In genomic region chr18:58046794-58047555, GRCh38 we compare ENCODE assay signal across 13 cellular contexts. TPM values are rescaled to one million over a fixed set of nuclear protein-coding genes. Genes with fewer than 3 reads are reported as not detected.
DNase-seq lines count a peak whose midpoint lies in the region; ATAC-seq and TF ChIP-seq lines count a peak whose summit lies in the region.
"Had no signal": no experiment of that assay in that cellular context is flagged by ENCODE, and none has a peak within 500 bp of the region (broad histone marks: within the 10 kb centered on the region; RNA-seq: fewer than 3 reads in every experiment).

No MANE protein-coding gene starts in this region.

- peaks cover 49% of the 10 kb centered on the region for H3K4me1 Mint-ChIP-seq in mesothelial cell of epicardium
- peaks cover 27% of the 10 kb centered on the region for H3K4me1 Mint-ChIP-seq in activated CD4-positive, alpha-beta memory T cell treated with anti-CD3 and anti-CD28 coated beads, Interleukin-2, amount 10 ng/mL, durations not matched to agents 7 days and 5 days

- H3K36me3 ChIP-seq in mucosa of descending colon (ENCODE audit: low read depth): no peaks in the 10 kb centered on the region
- H3K36me3 ChIP-seq: colonic mucosa had no signal

- peak overlapping the region; percentile 97 for H3K4me3 Mint-ChIP-seq in mesothelial cell of epicardium
- no peak overlapping the region for H3K4me3 Mint-ChIP-seq in activated CD4-positive, alpha-beta memory T cell treated with anti-CD3 and anti-CD28 coated beads, Interleukin-2, amount 10 ng/mL, durations not matched to agents 7 days and 5 days

- no peaks in the 10 kb centered on the region for H3K27me3 Mint-ChIP-seq in mesothelial cell of epicardium (ENCODE audit: low read depth)
- H3K27me3 Mint-ChIP-seq in activated CD4-positive, alpha-beta memory T cell treated with anti-CD3 and anti-CD28 coated beads, Interleukin-2, amount 10 ng/mL, durations not matched to agents 7 days and 5 days: peaks cover 31% of the 10 kb centered on the region

- TF ChIP-seq CTCF in LNCAP (IDR thresholded peaks at IDR 0.05) (peak; percentile 21; the same call in 1 of the 2 replicates), mesothelial cell of epicardium (IDR thresholded peaks at IDR 0.05; ENCODE audit: unreplicated experiment) (no peak), mucosa of descending colon (IDR thresholded peaks at IDR 0.05) (no peak)

- ATAC-seq in mucosa of descending colon: no peak

- no peaks in the 10 kb centered on the region for H3K9me3 ChIP-seq in mucosa of descending colon
- H3K9me3 ChIP-seq: colonic mucosa, testis had no signal

- DNase-seq in Ammon's horn (ENCODE audit: low spot score) (peak; percentile 25), cerebellar cortex (ENCODE audit: low spot score) (peak; percentile 52), mesothelial cell of epicardium (ENCODE audit: low spot score in 2 of 2, unreplicated experiment in 2 of 2) (no peak), mucosa of descending colon (no peak), DMS153 (lab: John Stamatoyannopoulos, UW) (no peak)
- DNase-seq in activated CD4-positive, alpha-beta memory T cell treated with anti-CD3 and anti-CD28 coated beads, Interleukin-2, amount 10 ng/mL, durations not matched to agents 7 days and 5 days: no peak
- DNase-seq in activated naive CD4-positive, alpha-beta T cell treated with Interleukin-2 at 50 U/mL for 16 hours: no peak
- DNase-seq: activated T-cell treated with anti-CD3 and anti-CD28 coated beads, Interleukin-2, amount 50 U/mL, for 48 hours; colonic mucosa; NCI-H1694; stimulated activated CD4-positive, alpha-beta T cell treated with anti-CD3 and anti-CD28 coated beads, Interleukin-4, amount 100 ng/mL, for 24 hours; testis had no signal

- peaks cover 4% of the 10 kb centered on the region for H3K4me1 ChIP-seq in mucosa of descending colon (ENCODE audit: low read depth)
- H3K4me1 ChIP-seq: testis had no signal

- CTCF ChIA-PET in activated CD4-positive, alpha-beta memory T cell treated with anti-CD3 and anti-CD28 coated beads, Interleukin-2, amount 10 ng/mL, durations not matched to agents 7 days and 5 days (lab: Charles Lee): interaction anchor here (3.7 kb wide), 1 partner anchor 75 kb away, joined by 14 read pairs; no protein-coding TSS in a partner anchor

- H3K9me3 Mint-ChIP-seq in mesothelial cell of epicardium: no peaks in the 10 kb centered on the region
- H3K9me3 Mint-ChIP-seq in activated CD4-positive, alpha-beta memory T cell treated with anti-CD3 and anti-CD28 coated beads, Interleukin-2, amount 10 ng/mL, durations not matched to agents 7 days and 5 days: no peaks in the 10 kb centered on the region

- peak overlapping the region; percentile 98 for H3K27ac Mint-ChIP-seq in mesothelial cell of epicardium
- no peak overlapping the region for H3K27ac Mint-ChIP-seq in activated CD4-positive, alpha-beta memory T cell treated with anti-CD3 and anti-CD28 coated beads, Interleukin-2, amount 10 ng/mL, durations not matched to agents 7 days and 5 days

- H3K36me3 Mint-ChIP-seq in mesothelial cell of epicardium: no peaks in the 10 kb centered on the region
- H3K36me3 Mint-ChIP-seq in activated CD4-positive, alpha-beta memory T cell treated with anti-CD3 and anti-CD28 coated beads, Interleukin-2, amount 10 ng/mL, durations not matched to agents 7 days and 5 days (ENCODE audit: low read depth): no peaks in the 10 kb centered on the region

- POLR2A ChIA-PET in activated CD4-positive, alpha-beta memory T cell treated with anti-CD3 and anti-CD28 coated beads, Interleukin-2, amount 10 ng/mL, durations not matched to agents 7 days and 5 days (lab: Charles Lee): interaction anchor here (0.9 kb wide), 1 partner anchor 134 kb away, joined by 3 read pairs; no protein-coding TSS in a partner anchor

- H3K4me3 ChIP-seq in mucosa of descending colon: no peak overlapping the region

- intact Hi-C loops in mucosa of descending colon (cut with DNase I, micrococcal nuclease): no loop called here

RNA-seq across cellular contexts. Expression of gene NEDD4L, which starts 2.9 kb away (rescaled TPM):
- total RNA-seq in mesothelial cell of epicardium (134 to 141 TPM (median 135 TPM) in 3 replicates), mucosa of descending colon (100 to 1,000 TPM; 161 to 309 (median 256) TPM)
- 1 to 10 TPM; 4.6 to 5.8 TPM for total RNA-seq in activated CD4-positive, alpha-beta memory T cell treated with anti-CD3 and anti-CD28 coated beads, Interleukin-2, amount 10 ng/mL, durations not matched to agents 7 days and 5 days

Comparison
In these comparisons a context has a peak if more than half of its experiments do, and no peak if none do; other contexts are left out.
1. DNase-seq: peak in Ammon's horn (single experiment) and cerebellar cortex (single experiment); none in mesothelial cell of epicardium (0 of 2), activated CD4-positive, alpha-beta memory T cell treated with anti-CD3 and anti-CD28 coated beads, Interleukin-2, amount 10 ng/mL, durations not matched to agents 7 days and 5 days (single experiment), mucosa of descending colon (0 of 3), DMS153 (single experiment) and activated naive CD4-positive, alpha-beta T cell treated with Interleukin-2 at 50 U/mL for 16 hours (single experiment).
2. RNA of gene NEDD4L, which starts 2.9 kb away (total RNA-seq): 161 to 309 TPM in mucosa of descending colon and 134 to 141 TPM in mesothelial cell of epicardium; 4.6 to 5.8 TPM in activated CD4-positive, alpha-beta memory T cell treated with anti-CD3 and anti-CD28 coated beads, Interleukin-2, amount 10 ng/mL, durations not matched to agents 7 days and 5 days; every median in the first group is over 10 times any median in the second.